Comparison of ENCODE assay signal across 8 cellular contexts in genomic region chr2:86719637-86720540, GRCh38. TPM values are rescaled to one million over a fixed set of nuclear protein-coding genes. Genes with fewer than 3 reads are reported as not detected.
DNase-seq lines count a peak whose midpoint lies in the region; ATAC-seq and TF ChIP-seq lines count a peak whose summit lies in the region.
"Not testable (repeated sequence)": the region's sequence is repeated elsewhere in the genome, so short reads cannot be mapped to it uniquely, and the experiment has no call there.

RMND5A (plus strand) TSS chr2:86720291; CDS start chr2:86720668, 377 bp downstream.

- ATAC-seq in HG02588 (IDR thresholded peaks at IDR 0.05; ENCODE audit: unreplicated experiment) (peak; percentile 89), T-cell (replicated peaks in 1 of 4) (peak; percentile 88 to 89 (median 89)), omental fat pad (ENCODE audit: low FRiP score) (peak; percentile 97)
- peak; percentile 93 for ATAC-seq in activated naive CD8-positive, alpha-beta T cell treated with anti-CD3 and anti-CD28 coated beads, Interleukin-2, amount 10 ng/mL, durations not matched to agents 7 days and 5 days (ENCODE audit: low read depth)

- not testable (repeated sequence) for H3K27me3 Mint-ChIP-seq in T-cell; activated naive CD8-positive, alpha-beta T cell treated with anti-CD3 and anti-CD28 coated beads, Interleukin-2, amount 10 ng/mL, durations not matched to agents 7 days and 5 days; glutamatergic neuron (ENCODE audit: unreplicated experiment)

- H3K36me3 ChIP-seq in GM06990 (ENCODE audit: control insufficient read depth, insufficient read depth, low read length): not testable (repeated sequence)

- CTCF ChIA-PET in T-cell (lab: Charles Lee): not testable (repeated sequence)

- TF ChIP-seq CTCF in GM06990 (IDR thresholded peaks at IDR 0.05; ENCODE audit: insufficient read depth, low read length, poor library complexity, severe bottlenecking); glutamatergic neuron (IDR thresholded peaks at IDR 0.05; ENCODE audit: partially characterized antibody, unreplicated experiment); omental fat pad (IDR thresholded peaks at IDR 0.05): not testable (repeated sequence)

- not testable (repeated sequence) for H3K4me1 Mint-ChIP-seq in T-cell; activated naive CD8-positive, alpha-beta T cell treated with anti-CD3 and anti-CD28 coated beads, Interleukin-2, amount 10 ng/mL, durations not matched to agents 7 days and 5 days; glutamatergic neuron (ENCODE audit: low read depth, unreplicated experiment)

- peak within 1 kb of the TSS; percentile 76 to 79 for H3K27ac Mint-ChIP-seq in T-cell
- peak within 1 kb of the TSS; percentile 87 for H3K27ac Mint-ChIP-seq in activated naive CD8-positive, alpha-beta T cell treated with anti-CD3 and anti-CD28 coated beads, Interleukin-2, amount 10 ng/mL, durations not matched to agents 7 days and 5 days
- not testable (repeated sequence) for H3K27ac Mint-ChIP-seq in glutamatergic neuron (ENCODE audit: unreplicated experiment)

- DNase-seq in GM06990 (ENCODE audit: extremely low read depth, insufficient read length): peak; percentile 90
- DNase-seq in NCI-H1092 treated with DMSO at 0.1 percent for 48 hours (lab: John Stamatoyannopoulos, UW): peak; percentile 80
- peak; percentile 82 to 96 (median 90) for DNase-seq in T-cell
- peak; percentile 95 for DNase-seq in activated naive CD8-positive, alpha-beta T cell treated with anti-CD3 and anti-CD28 coated beads, Interleukin-2, amount 10 ng/mL, durations not matched to agents 7 days and 5 days
- DNase-seq in glutamatergic neuron: peak; percentile 94
- DNase-seq in omental fat pad (ENCODE audit: low spot score): peak; percentile 60
- peak; percentile 80 for DNase-seq in superior temporal gyrus (ENCODE audit: extremely low spot score)

- H3K36me3 Mint-ChIP-seq in T-cell; activated naive CD8-positive, alpha-beta T cell treated with anti-CD3 and anti-CD28 coated beads, Interleukin-2, amount 10 ng/mL, durations not matched to agents 7 days and 5 days; glutamatergic neuron (ENCODE audit: unreplicated experiment): not testable (repeated sequence)

- H3K4me3 ChIP-seq in GM06990 (replicated peaks; ENCODE audit: low read depth, low read length): peak within 1 kb of the TSS; percentile 71

- H3K4me3 Mint-ChIP-seq in T-cell (peak within 1 kb of the TSS; percentile 79 to 81 (median 81)), glutamatergic neuron (ENCODE audit: unreplicated experiment) (peak within 1 kb of the TSS; percentile 86)
- peak within 1 kb of the TSS; percentile 90 for H3K4me3 Mint-ChIP-seq in activated naive CD8-positive, alpha-beta T cell treated with anti-CD3 and anti-CD28 coated beads, Interleukin-2, amount 10 ng/mL, durations not matched to agents 7 days and 5 days

- H3K27me3 ChIP-seq in GM06990 (replicated peaks; ENCODE audit: control insufficient read depth, insufficient read depth, low read length): not testable (repeated sequence)

- not testable (repeated sequence) for H3K9me3 Mint-ChIP-seq in T-cell; activated naive CD8-positive, alpha-beta T cell treated with anti-CD3 and anti-CD28 coated beads, Interleukin-2, amount 10 ng/mL, durations not matched to agents 7 days and 5 days; glutamatergic neuron (ENCODE audit: unreplicated experiment)

- POLR2A ChIA-PET in T-cell (lab: Charles Lee); activated naive CD8-positive, alpha-beta T cell treated with anti-CD3 and anti-CD28 coated beads, Interleukin-2, amount 10 ng/mL, durations not matched to agents 7 days and 5 days (lab: Charles Lee): not testable (repeated sequence)

RNA-seq across cellular contexts. Expression of gene RMND5A, which starts in this region (rescaled TPM):
- total RNA-seq in T-cell (10 to 100 TPM; 27.0 to 37.3 (median 31.7) TPM), glutamatergic neuron (ENCODE audit: unreplicated experiment) (38.8 TPM), omental fat pad (10 to 100 TPM; 30.6 to 55.6 (median 46.3) TPM)
- 10 to 100 TPM; 36.1 to 42.1 TPM for total RNA-seq in activated naive CD8-positive, alpha-beta T cell treated with anti-CD3 and anti-CD28 coated beads, Interleukin-2, amount 10 ng/mL, durations not matched to agents 7 days and 5 days

Comparison
In these comparisons a context has a peak if more than half of its experiments do, and no peak if none do; other contexts are left out.
1. Peak in every context shown above with its lines: DNase-seq, ATAC-seq and H3K4me3 ChIP-seq.